21 cellular contexts compared by ENCODE assay signal in genomic region chr4:70833701-70834100, GRCh38.
"Had no signal": no experiment of that assay in that cellular context is flagged by ENCODE, and none has a peak within 500 bp of the region (broad histone marks: within the 10 kb centered on the region; RNA-seq: fewer than 3 reads in every experiment).

No MANE protein-coding gene starts in this region.

- DNase-seq: activated CD4-positive, CD25-positive, alpha-beta regulatory T cell treated with anti-CD3 and anti-CD28 coated beads, Interleukin-2, amount 50 U/mL, for 72 hours; activated naive CD4-positive, alpha-beta T cell treated with Interleukin-2 at 50 U/mL for 16 hours; activated naive CD8-positive, alpha-beta T cell treated with anti-CD3 and anti-CD28 coated beads for 36 hours; activated T-cell treated with anti-CD3 and anti-CD28 coated beads, Interleukin-2, amount 50 U/mL, for 48 hours; caudate nucleus; dermis blood vessel endothelial cell; effector memory CD4-positive, alpha-beta T cell; head of caudate nucleus; hypothalamus; nucleus accumbens; right lobe of liver; stimulated activated CD4-positive, alpha-beta T cell treated with anti-CD3 and anti-CD28 coated beads, Interleukin-2, amount 100 ng/mL, for 24 hours; T-cell; testis; WERI-Rb-1 had no signal

- ATAC-seq: gastroesophageal sphincter; right lobe of liver; stimulated activated memory B cell treated with anti-CD40 and anti-IgM and Interleukin-4, amounts not matched to agents 10 μg/mL and 1 μg/mL and 100 μg/mL, for 72 hours; T-cell had no signal

- H3K4me3 Mint-ChIP-seq: activated naive CD8-positive, alpha-beta T cell treated with anti-CD3 and anti-CD28 coated beads for 36 hours; memory B cell; stimulated activated memory B cell treated with anti-CD40 and anti-IgM and Interleukin-4, amounts not matched to agents 10 μg/mL and 1 μg/mL and 100 μg/mL, for 72 hours; T-cell; type B pancreatic cell had no signal

- H3K4me3 ChIP-seq: gastroesophageal sphincter, right lobe of liver, skin epidermis, testis had no signal

- H3K27ac Mint-ChIP-seq: activated naive CD8-positive, alpha-beta T cell treated with anti-CD3 and anti-CD28 coated beads for 36 hours; brain; stimulated activated memory B cell treated with anti-CD40 and anti-IgM and Interleukin-4, amounts not matched to agents 10 μg/mL and 1 μg/mL and 100 μg/mL, for 72 hours; T-cell; type B pancreatic cell had no signal

- H3K27me3 Mint-ChIP-seq: activated naive CD8-positive, alpha-beta T cell treated with anti-CD3 and anti-CD28 coated beads for 36 hours; memory B cell; stimulated activated memory B cell treated with anti-CD40 and anti-IgM and Interleukin-4, amounts not matched to agents 10 μg/mL and 1 μg/mL and 100 μg/mL, for 72 hours; T-cell; type B pancreatic cell had no signal

- H3K9me3 Mint-ChIP-seq: activated naive CD8-positive, alpha-beta T cell treated with anti-CD3 and anti-CD28 coated beads for 36 hours; brain; memory B cell; stimulated activated memory B cell treated with anti-CD40 and anti-IgM and Interleukin-4, amounts not matched to agents 10 μg/mL and 1 μg/mL and 100 μg/mL, for 72 hours; T-cell; type B pancreatic cell had no signal
